In the genomic region with DNA sequence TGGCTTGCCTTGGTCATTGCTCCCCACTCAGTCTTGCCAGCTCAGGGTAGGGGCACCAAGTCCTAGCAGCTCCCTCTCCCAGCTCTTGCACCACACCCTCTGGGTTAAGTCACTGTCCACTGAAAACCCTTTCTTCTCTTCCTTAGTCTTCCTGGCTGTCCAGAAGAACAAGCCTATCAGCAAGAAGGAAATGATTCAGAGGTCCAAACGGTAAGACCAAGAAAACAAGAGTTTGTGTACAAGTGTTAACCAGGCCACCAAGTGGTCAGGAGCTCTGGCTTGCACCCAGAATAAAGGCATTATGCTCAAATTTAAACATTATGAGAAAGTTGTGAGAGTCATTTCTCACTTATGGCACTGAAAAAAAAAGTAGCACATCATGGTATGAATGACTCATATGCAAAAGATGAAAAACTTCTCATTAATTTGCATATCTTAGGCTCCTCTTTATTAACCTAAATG, we compare ENCODE assay signal across 10 cellular contexts. TPM values are rescaled to one million over a fixed set of nuclear protein-coding genes. Genes with fewer than 3 reads are reported as not detected.
"Had no signal": no experiment of that assay in that cellular context is flagged by ENCODE, and none has a peak within 500 bp of the region (broad histone marks: within the 10 kb centered on the region; RNA-seq: fewer than 3 reads in every experiment).

No MANE protein-coding gene starts in this region.

RNA-seq across cellular contexts. Expression of a gene that starts 32.5 kb away (rescaled TPM):
- total RNA-seq: activated CD4-positive, alpha-beta memory T cell treated with anti-CD3 and anti-CD28 coated beads, Interleukin-2, amount 10 ng/mL, durations not matched to agents 7 days and 5 days; activated naive CD8-positive, alpha-beta T cell treated with anti-CD3 and anti-CD28 coated beads for 36 hours; activated T-cell treated with anti-CD3 and anti-CD28 coated beads, Interleukin-2, amount 50 U/mL, for 4 hours; lung; osteocyte; psoas muscle; sciatic nerve; T-helper 17 cell; thoracic aorta; upper lobe of right lung had no signal
- polyA plus RNA-seq: lung, psoas muscle had no signal
